22 cellular contexts compared by ENCODE assay signal in the genomic region with DNA sequence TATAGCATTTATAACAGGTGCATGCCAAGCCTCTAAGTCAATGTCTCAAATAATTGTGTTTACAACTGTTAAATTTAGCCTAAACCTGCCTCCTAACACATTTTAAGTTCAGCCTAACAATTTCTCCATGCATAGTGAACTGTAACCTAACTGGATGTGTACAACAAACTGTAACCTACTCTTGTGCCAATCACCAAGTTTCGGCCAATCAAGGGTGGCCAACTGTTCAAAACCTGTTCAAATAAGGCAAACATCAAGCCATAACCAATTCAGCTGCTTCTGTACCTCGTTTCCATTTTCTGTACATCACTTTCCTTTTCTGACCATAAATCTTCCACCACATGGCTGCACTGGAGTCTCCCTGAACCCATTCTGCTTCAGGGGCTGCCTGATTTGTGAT. TPM values are rescaled to one million over a fixed set of nuclear protein-coding genes. Genes with fewer than 3 reads are reported as not detected.
DNase-seq lines count a peak whose midpoint lies in the region; ATAC-seq, FAIRE-seq and TF ChIP-seq lines count a peak whose summit lies in the region.
"Had no signal": no experiment of that assay in that cellular context is flagged by ENCODE, and none has a peak within 500 bp of the region (broad histone marks: within the 10 kb centered on the region; RNA-seq: fewer than 3 reads in every experiment).

No MANE protein-coding gene starts in this region.

- ATAC-seq in GM12878 = peak; percentile 11
- no peak for ATAC-seq in naive thymus-derived CD8-positive, alpha-beta T cell

- TF ChIP-seq RAD21 in GM12878 (IDR thresholded peaks at IDR 0.05; ENCODE audit: insufficient read depth, low read depth, low read length) = no peak

- no peak for TF ChIP-seq POLR2A in GM12878 (IDR thresholded peaks at IDR 0.05; ENCODE audit: low read depth, low read length)
- TF ChIP-seq POLR2A in testis (IDR thresholded peaks at IDR 0.05) = no peak
- TF ChIP-seq POLR2A in lower leg skin (IDR thresholded peaks at IDR 0.05) = no peak

- WGBS in GM12878 (ENCODE audit: insufficient coverage, insufficient replicate concordance, low lambda C conversion rate, missing lambda C conversion rate) = 62% methylated on average over 2 of the region's 2 CpGs
- 65 to 66% methylated on average over 2 of the region's 2 CpGs for WGBS in testis, 2 donors
- 63% methylated on average over 2 of the region's 2 CpGs for WGBS in lower leg skin, 2 donors

- no TSS peak for BruUV-seq in GM12878 (replicated peaks; lab: Mats Ljungman, UMichigan)

- H3K4me3 ChIP-seq in CD4-positive, alpha-beta memory T cell (ENCODE audit: low read length in 2 of 2) = no peak overlapping the region
- no peak overlapping the region for H3K4me3 ChIP-seq in HL-60 (replicated peaks; ENCODE audit: insufficient read depth, low read length)
- H3K4me3 ChIP-seq in GM12878 = no peak overlapping the region
- no peak overlapping the region for H3K4me3 ChIP-seq in testis
- H3K4me3 ChIP-seq in lower leg skin (ENCODE audit: low read depth, poor library complexity, severe bottlenecking) = no peak overlapping the region
- H3K4me3 ChIP-seq: prostate gland, skin epidermis, suprapubic skin had no signal

- H3K27ac Mint-ChIP-seq in CD4-positive, alpha-beta memory T cell = peak overlapping the region in 6 of 7 donors; percentile 61 to 74 (median 70)
- peak overlapping the region; percentile 39 to 88 (median 72) for H3K27ac Mint-ChIP-seq in naive thymus-derived CD8-positive, alpha-beta T cell
- H3K27ac Mint-ChIP-seq: activated CD4-positive, alpha-beta T cell treated with anti-CD3 and anti-CD28 coated beads, Interleukin-2, amount 10 ng/mL, durations not matched to agents 24 days and 14 days; activated naive CD8-positive, alpha-beta T cell treated with anti-CD3 and anti-CD28 coated beads, Interleukin-2, amount 10 ng/mL, durations not matched to agents 7 days and 5 days; nephron progenitor cell had no signal

- intact Hi-C loops in CD4-positive, alpha-beta memory T cell (cut with micrococcal nuclease) = no loop called here
- intact Hi-C loops in GM12878 (cut with micrococcal nuclease; ENCODE audit: unreplicated experiment) (no loop called here), testis (cut with DNase I; ENCODE audit: low total_unique reads) (no loop called here), lower leg skin (cut with DNase I; ENCODE audit: low total_unique reads) (no loop called here)

- FAIRE-seq in GM12878 (lab: Jason Lieb, UNC) = no peak
- FAIRE-seq: TTC549 had no signal

- H3K9me3 ChIP-seq in CD4-positive, alpha-beta memory T cell (ENCODE audit: control insufficient read depth in 1 of 2, low read length in 2 of 2) = no peaks in the 10 kb centered on the region
- H3K9me3 ChIP-seq in GM12878 (replicated peaks; ENCODE audit: control insufficient read depth, insufficient read depth, low read length) (no peaks in the 10 kb centered on the region), testis (no peaks in the 10 kb centered on the region)
- H3K9me3 ChIP-seq: prostate gland, suprapubic skin had no signal

- H3K4me1 ChIP-seq in CD4-positive, alpha-beta memory T cell (ENCODE audit: insufficient read depth, low read length) = peaks cover 45% of the 10 kb centered on the region
- H3K4me1 ChIP-seq in GM12878 (ENCODE audit: control insufficient read depth, insufficient read depth, low read length) (peaks cover 21% of the 10 kb centered on the region), testis (peaks cover 22% of the 10 kb centered on the region)

- peaks cover 6 to 7% of the 10 kb centered on the region in 2 donors for H3K36me3 Mint-ChIP-seq in CD4-positive, alpha-beta memory T cell
- H3K36me3 Mint-ChIP-seq in naive thymus-derived CD8-positive, alpha-beta T cell = peaks cover 0 to 22% (median 2%) of the 10 kb centered on the region in 3 donors

- CTCF ChIA-PET in CD4-positive, alpha-beta memory T cell (lab: Charles Lee; ENCODE audit: partially characterized antibody) = interaction anchor here (0.7 kb wide), 1 partner anchor 12 kb away, joined by 3 read pairs; no protein-coding TSS in a partner anchor
- CTCF ChIA-PET in GM12878 (lab: Yijun Ruan, JAX) = interaction anchor here (0.9 to 1.3 kb wide), 2 partner anchors 9 to 1159 kb away, joined by 3 to 4 read pairs; no protein-coding TSS in a partner anchor

- no peak for DNase-seq in CD4-positive, alpha-beta memory T cell
- DNase-seq in HL-60 (ENCODE audit: low read depth in 1 of 2, low spot score in 1 of 2) = no peak
- DNase-seq in GM12878 (ENCODE audit: low read depth, low spot score) = no peak
- no peak for DNase-seq in naive thymus-derived CD8-positive, alpha-beta T cell
- no peak for DNase-seq in DMS79 (lab: John Stamatoyannopoulos, UW)
- DNase-seq in testis = no peak
- DNase-seq in lower leg skin (ENCODE audit: low spot score in 2 of 2) = no peak
- no peak for DNase-seq in HK-2 (ENCODE audit: unreplicated experiment)
- DNase-seq: activated CD4-positive, alpha-beta T cell treated with anti-CD3 and anti-CD28 coated beads, Interleukin-2, amount 10 ng/mL, durations not matched to agents 24 days and 14 days; activated naive CD8-positive, alpha-beta T cell treated with anti-CD3 and anti-CD28 coated beads, Interleukin-2, amount 10 ng/mL, durations not matched to agents 7 days and 5 days; activated T-cell treated with anti-CD3 and anti-CD28 coated beads for 4 hours; DMS 273 treated with DMSO at 0.1 percent for 48 hours; mammary epithelial cell; NCI-H2029; NCI-H446 treated with DMSO at 0.1 percent for 48 hours; nephron progenitor cell; stimulated activated CD4-positive, alpha-beta T cell treated with anti-CD3 and anti-CD28 coated beads, Interleukin-4, amount 100 ng/mL, for 1 hour had no signal

- no peak overlapping the region for H3K9ac ChIP-seq in GM12878 (ENCODE audit: control insufficient read depth, insufficient read depth, low read length)

- H3K27me3 ChIP-seq in CD4-positive, alpha-beta memory T cell (ENCODE audit: insufficient read depth, low read length) = no peaks in the 10 kb centered on the region
- no peaks in the 10 kb centered on the region for H3K27me3 ChIP-seq in HL-60 (ENCODE audit: insufficient read depth, poor library complexity, severe bottlenecking)
- no peaks in the 10 kb centered on the region for H3K27me3 ChIP-seq in GM12878 (replicated peaks in 1 of 2; ENCODE audit: control insufficient read depth in 2 of 2, insufficient read depth in 2 of 2, low read length in 1 of 2)
- H3K27me3 ChIP-seq in testis = no peaks in the 10 kb centered on the region
- H3K27me3 ChIP-seq: suprapubic skin had no signal

- no peaks in the 10 kb centered on the region for H3K27me3 Mint-ChIP-seq in CD4-positive, alpha-beta memory T cell
- no peaks in the 10 kb centered on the region for H3K27me3 Mint-ChIP-seq in naive thymus-derived CD8-positive, alpha-beta T cell
- H3K27me3 Mint-ChIP-seq: activated CD4-positive, alpha-beta T cell treated with anti-CD3 and anti-CD28 coated beads, Interleukin-2, amount 10 ng/mL, durations not matched to agents 24 days and 14 days; activated naive CD8-positive, alpha-beta T cell treated with anti-CD3 and anti-CD28 coated beads, Interleukin-2, amount 10 ng/mL, durations not matched to agents 7 days and 5 days had no signal

- in situ Hi-C loops in GM12878 (cut with MboI) = no loop called here

- peak overlapping the region in 5 of 8 donors; percentile 18 to 71 (median 49) for H3K4me3 Mint-ChIP-seq in CD4-positive, alpha-beta memory T cell
- H3K4me3 Mint-ChIP-seq in naive thymus-derived CD8-positive, alpha-beta T cell = peak overlapping the region in 5 of 10 donors; percentile 12 to 58 (median 41)
- H3K4me3 Mint-ChIP-seq: activated CD4-positive, alpha-beta T cell treated with anti-CD3 and anti-CD28 coated beads, Interleukin-2, amount 10 ng/mL, durations not matched to agents 24 days and 14 days; activated naive CD8-positive, alpha-beta T cell treated with anti-CD3 and anti-CD28 coated beads, Interleukin-2, amount 10 ng/mL, durations not matched to agents 7 days and 5 days; nephron progenitor cell had no signal

- TF ChIP-seq EP300 in GM12878 (IDR thresholded peaks at IDR 0.05; ENCODE audit: borderline replicate concordance in 1 of 2, control insufficient read depth in 1 of 2, low read depth in 2 of 2, low read length in 2 of 2) = no peak

- no peak overlapping the region for H2AFZ ChIP-seq in GM12878 (ENCODE audit: control insufficient read depth, low read depth, low read length)

- no peaks in the 10 kb centered on the region for H4K20me1 ChIP-seq in GM12878 (ENCODE audit: control insufficient read depth, insufficient read depth)

- 0 out of 2 replicates have a peak overlapping the region, but pooled peaks have one; percentile 4 for H3K4me2 ChIP-seq in GM12878 (ENCODE audit: control insufficient read depth, insufficient read depth)

- H3K4me1 Mint-ChIP-seq in CD4-positive, alpha-beta memory T cell = peaks cover 38 to 63% (median 49%) of the 10 kb centered on the region in 4 donors
- H3K4me1 Mint-ChIP-seq in naive thymus-derived CD8-positive, alpha-beta T cell = peaks cover 24 to 72% (median 61%) of the 10 kb centered on the region in 4 donors

- POLR2A ChIA-PET in CD4-positive, alpha-beta memory T cell (lab: Charles Lee; ENCODE audit: partially characterized antibody) = no interaction called here
- POLR2A ChIA-PET in GM12878 (lab: Charles Lee) = interaction anchor here (0.8 to 1.6 kb wide), 3 partner anchors 9 to 47 kb away, joined by 3 to 4 read pairs (median 3); no protein-coding TSS in a partner anchor
- POLR2A ChIA-PET in naive thymus-derived CD8-positive, alpha-beta T cell (lab: Charles Lee) = no interaction called here

- TF ChIP-seq CTCF in HL-60 (IDR thresholded peaks at IDR 0.05; ENCODE audit: insufficient read depth, low read length) (no peak), GM12878 (IDR thresholded peaks at IDR 0.05 in 2 of 3, conservative IDR thresholded peaks at IDR 0.05 in 1 of 3; ENCODE audit: control insufficient read depth in 2 of 3, extremely low read depth in 1 of 3, insufficient read depth in 1 of 3, low read depth in 3 of 3, low read length in 3 of 3) (no peak), testis (IDR thresholded peaks at IDR 0.05) (no peak), lower leg skin (IDR thresholded peaks at IDR 0.05) (no peak)

- no peak overlapping the region for H3K27ac ChIP-seq in CD4-positive, alpha-beta memory T cell (ENCODE audit: low read depth, low read length)
- H3K27ac ChIP-seq in HL-60 (replicated peaks) (peak overlapping the region; percentile 3; the same call in 1 of the 2 replicates), GM12878 (ENCODE audit: control insufficient read depth, insufficient read depth) (0 out of 2 replicates have a peak overlapping the region, but pooled peaks have one; percentile 13), testis (peak overlapping the region in 1 of 2 donors; percentile 37)
- H3K27ac ChIP-seq: prostate gland, RWPE1, suprapubic skin had no signal

- H3K9me3 Mint-ChIP-seq in CD4-positive, alpha-beta memory T cell = no peaks in the 10 kb centered on the region
- no peaks in the 10 kb centered on the region for H3K9me3 Mint-ChIP-seq in naive thymus-derived CD8-positive, alpha-beta T cell
- H3K9me3 Mint-ChIP-seq: activated CD4-positive, alpha-beta T cell treated with anti-CD3 and anti-CD28 coated beads, Interleukin-2, amount 10 ng/mL, durations not matched to agents 24 days and 14 days; activated naive CD8-positive, alpha-beta T cell treated with anti-CD3 and anti-CD28 coated beads, Interleukin-2, amount 10 ng/mL, durations not matched to agents 7 days and 5 days; nephron progenitor cell had no signal

- SMC1A ChIA-PET in GM12878 (lab: Charles Lee; ENCODE audit: uncharacterized antibody, unreplicated experiment) = interaction anchor here (1.3 to 2.5 kb wide), 5 partner anchors 8 to 84 kb away, joined by 3 to 6 read pairs (median 5); a partner anchor contains a TSS

- RAD21 ChIA-PET in GM12878 (lab: Charles Lee; ENCODE audit: unreplicated experiment) = no interaction called here

- peaks cover 2% of the 10 kb centered on the region for H3K79me2 ChIP-seq in GM12878 (ENCODE audit: control insufficient read depth, insufficient read depth, low read length)

- no peaks in the 10 kb centered on the region for H3K36me3 ChIP-seq in CD4-positive, alpha-beta memory T cell (ENCODE audit: insufficient read depth, low read length)
- no peaks in the 10 kb centered on the region for H3K36me3 ChIP-seq in GM12878 (ENCODE audit: control insufficient read depth in 2 of 2, insufficient read depth in 2 of 2, low read length in 1 of 2)
- no peaks in the 10 kb centered on the region for H3K36me3 ChIP-seq in testis (ENCODE audit: low read depth, missing control alignments)
- H3K36me3 ChIP-seq: prostate gland, suprapubic skin had no signal

RNA-seq across cellular contexts. Expression of a gene that starts 45.4 kb away (rescaled TPM):
- 10 to 100 TPM; 32.0 to 40.4 TPM for total RNA-seq in CD4-positive, alpha-beta memory T cell
- polyA plus RNA-seq in CD4-positive, alpha-beta memory T cell = 1 to 10 TPM; 2.4 to 7.0 TPM
- total RNA-seq in GM12878 (2013; cell fraction: nucleolus; rRNA removed) = 143 and 149 TPM in 2 replicates
- 9.6 and 15.5 TPM in 2 replicates for total RNA-seq in GM12878 (2014; rRNA removed)
- 15.2 and 19.0 TPM in 2 replicates for total RNA-seq in GM12878 (2014; rRNA removed; fragmentation: Illumina TruSeq; extraction: Trizol)
- total RNA-seq in GM12878 (2021) = 13.1 and 14.4 TPM in 2 replicates
- polyA plus RNA-seq in GM12878 (2011; ENCODE audit: low read depth) = 5.3 TPM
- polyA plus RNA-seq in GM12878 (2011; rRNA removed) = 20.6 and 33.6 TPM in 2 replicates
- 5.4 and 7.4 TPM in 2 replicates for polyA plus RNA-seq in GM12878 (2011; cell fraction: cytosol; rRNA removed)
- 14.8 and 16.4 TPM in 2 replicates for polyA plus RNA-seq in GM12878 (2011; cell fraction: nucleus; rRNA removed)
- 10.0 and 11.3 TPM in 2 replicates for polyA plus RNA-seq in GM12878 (2012)
- polyA plus RNA-seq in GM12878 (2014; fragmentation: Illumina TruSeq; extraction: Trizol) = 10.9 and 16.0 TPM in 2 replicates
- 1 to 10 TPM; 1.6 to 2.5 TPM for polyA plus RNA-seq in GM12878 (2014; fragmentation: Nextera tagmentation; extraction: Ambion mirVana)
- polyA plus RNA-seq in GM12878 (2014; rRNA removed) = 4.8 and 6.9 TPM in 2 replicates
- 1 to 10 TPM; 7.3 to 8.6 TPM for polyA plus RNA-seq in GM12878 (2016; fragmentation: Nextera tagmentation; extraction: Ambion mirVana)
- 18.5 and 23.2 TPM in 2 replicates for polyA minus RNA-seq in GM12878 (2011; rRNA and poly(A)+ RNA removed)
- 7.4 and 8.7 TPM in 2 replicates for polyA minus RNA-seq in GM12878 (2011; cell fraction: cytosol; rRNA and poly(A)+ RNA removed)
- 14.1 and 19.9 TPM in 2 replicates for polyA minus RNA-seq in GM12878 (2011; cell fraction: nucleus; rRNA and poly(A)+ RNA removed)
- 10 to 100 TPM; 39.5 to 42.7 TPM for total RNA-seq in naive thymus-derived CD8-positive, alpha-beta T cell
- 1 to 10 TPM; 7.0 to 9.8 (median 8.3) TPM for polyA plus RNA-seq in naive thymus-derived CD8-positive, alpha-beta T cell
- total RNA-seq in testis = 100 to 1,000 TPM; 116 to 125 TPM
- polyA plus RNA-seq in testis (ENCODE audit: insufficient read depth, low read depth, low replicate concordance) = 31.5 TPM
- total RNA-seq in lower leg skin = 10 to 100 TPM; 30.5 to 46.7 (median 40.8) TPM
